1 cellular context compared by ENCODE assay signal in the genomic region with DNA sequence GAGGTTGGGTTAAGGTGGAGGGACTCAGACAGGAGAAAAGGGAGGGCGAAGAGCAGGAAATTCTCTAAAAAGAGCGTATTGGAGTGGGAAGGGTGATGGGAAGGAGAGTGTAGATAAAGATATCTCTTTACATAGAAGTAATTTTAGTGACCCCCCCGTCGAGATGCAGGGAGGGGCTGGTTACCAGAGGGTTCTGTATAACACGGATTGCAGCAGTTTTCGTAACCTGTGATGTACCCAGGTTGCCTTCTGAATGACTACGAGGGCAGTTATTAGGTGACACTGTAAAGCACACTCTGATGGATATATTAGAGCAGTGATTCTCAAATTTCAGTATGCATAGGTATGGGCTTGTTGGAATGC.
TF ChIP-seq lines count a peak whose summit lies in the region.

No MANE protein-coding gene starts in this region.

TF ChIP-seq in WTC11, 78 proteins besides CTCF, POLR2A, EP300 and RAD21 (continued from another document):
- TF ChIP-seq EMX1 (CRISPR knock-in tag; IDR thresholded peaks at IDR 0.05), result no peak
